15 cellular contexts compared by ENCODE assay signal in the genomic region with DNA sequence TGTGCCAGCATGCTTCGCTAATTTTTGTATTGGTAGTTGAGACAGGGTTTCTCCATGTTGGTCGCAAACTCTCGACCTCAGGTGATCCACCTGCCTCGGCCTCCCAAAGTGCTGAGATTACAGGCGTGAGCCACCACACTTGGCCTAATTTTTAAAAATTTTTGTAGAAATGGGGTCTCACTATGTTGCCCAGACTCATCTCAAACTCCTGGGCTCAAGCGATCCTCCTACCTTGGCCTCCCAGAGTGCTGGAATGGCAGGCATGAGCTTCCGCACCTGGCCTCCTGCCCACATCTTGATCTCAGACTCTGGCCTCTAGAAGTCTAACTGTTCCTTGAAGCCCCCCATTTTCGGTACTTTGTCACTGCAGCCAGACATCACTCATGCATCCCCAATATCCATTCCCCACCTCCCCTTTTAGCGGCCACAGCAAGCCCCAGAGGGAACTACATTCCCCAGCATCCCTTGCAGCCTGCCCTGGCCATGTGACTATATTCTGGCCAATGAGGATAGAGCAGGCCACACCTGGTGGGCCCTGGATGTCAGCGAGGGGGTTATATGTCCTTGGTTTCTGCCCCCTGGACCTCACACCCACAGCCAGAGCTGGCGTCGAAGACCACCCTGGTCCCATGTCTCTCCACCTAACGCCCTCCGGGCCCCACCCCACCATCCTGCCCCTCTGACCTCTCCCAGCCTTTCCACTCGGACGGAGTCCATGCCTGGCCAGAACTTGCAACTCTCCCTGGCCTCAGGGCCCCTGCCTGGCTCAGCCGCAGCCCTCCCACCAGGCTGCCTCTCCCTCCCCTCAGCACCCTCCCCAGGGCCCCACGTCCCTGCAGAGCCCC. TPM values are rescaled to one million over a fixed set of nuclear protein-coding genes. Genes with fewer than 3 reads are reported as not detected.
DNase-seq lines count a peak whose midpoint lies in the region; ATAC-seq, FAIRE-seq and TF ChIP-seq lines count a peak whose summit lies in the region.
"Had no signal": no experiment of that assay in that cellular context is flagged by ENCODE, and none has a peak within 500 bp of the region (broad histone marks: within the 10 kb centered on the region; RNA-seq: fewer than 3 reads in every experiment).

No MANE protein-coding gene starts in this region.

- no peak overlapping the region for H3K4me2 ChIP-seq in DND-41 (ENCODE audit: insufficient read depth, low read length)

- FAIRE-seq in H54 (lab: Jason Lieb, UNC) = no peak
- FAIRE-seq: GM19239 had no signal

- H3K9ac ChIP-seq in DND-41 (ENCODE audit: low read depth, low read length) (no peak overlapping the region), colonic mucosa (ENCODE audit: low read depth in 2 of 2, low read length in 2 of 2) (no peak overlapping the region)

- H3K4me1 ChIP-seq in DND-41 (ENCODE audit: insufficient read depth, low read length) (no peaks in the 10 kb centered on the region), colonic mucosa (no peaks in the 10 kb centered on the region)
- H3K4me1 ChIP-seq: gastroesophageal sphincter had no signal

- no peaks in the 10 kb centered on the region for H4K20me1 ChIP-seq in DND-41 (ENCODE audit: insufficient read depth, low read length)

- H3K27ac ChIP-seq in DND-41 (ENCODE audit: low read length) (no peak overlapping the region), colonic mucosa (no peak overlapping the region)
- H3K27ac ChIP-seq: gastroesophageal sphincter, suprapubic skin had no signal

- H3K79me2 ChIP-seq in DND-41 (ENCODE audit: insufficient read depth, low read length) = no peaks in the 10 kb centered on the region

- H3K4me3 ChIP-seq in DND-41 (ENCODE audit: low read depth in 1 of 2, low read length in 2 of 2) (no peak overlapping the region), colonic mucosa (no peak overlapping the region)
- H3K4me3 ChIP-seq: gastroesophageal sphincter, suprapubic skin had no signal

- H3K27me3 ChIP-seq in DND-41 (ENCODE audit: insufficient read depth, low read length, poor library complexity) (peaks cover 10% of the 10 kb centered on the region), colonic mucosa (peaks cover 4% of the 10 kb centered on the region)

- no peak overlapping the region for H2AFZ ChIP-seq in DND-41 (ENCODE audit: low read depth, low read length)

- peak; percentile 55; the same call in 1 of the 3 replicates for ATAC-seq in DND-41 (ENCODE audit: insufficient read depth, low read depth)
- peak; percentile 70 for ATAC-seq in SK-N-SH treated with all-trans-retinoic acid at 6 μM for 48 hours
- ATAC-seq in left lobe of liver = peak; percentile 35
- no peak for ATAC-seq in GM21526 (IDR thresholded peaks at IDR 0.05; ENCODE audit: low FRiP score, unreplicated experiment)
- no peak for ATAC-seq in GM18519 (IDR thresholded peaks at IDR 0.05; ENCODE audit: low FRiP score, unreplicated experiment)
- ATAC-seq: gastroesophageal sphincter, left colon had no signal

- H3K36me3 ChIP-seq in DND-41 (ENCODE audit: insufficient read depth, low read length) (no peaks in the 10 kb centered on the region), colonic mucosa (no peaks in the 10 kb centered on the region)
- H3K36me3 ChIP-seq: gastroesophageal sphincter, suprapubic skin had no signal

- DNase-seq in DND-41 (no peak), H54 (ENCODE audit: insufficient read length, low spot score) (peak; percentile 84), left lobe of liver (ENCODE audit: low spot score) (no peak), colonic mucosa (no peak)
- DNase-seq: activated CD4-positive, alpha-beta T cell treated with anti-CD3 and anti-CD28 coated beads for 48 hours; effector memory CD4-positive, alpha-beta T cell; Kasumi-1; left colon; NCI-H510A had no signal

- no peak for TF ChIP-seq CTCF in DND-41 (IDR thresholded peaks at IDR 0.05; ENCODE audit: borderline replicate concordance, extremely low read depth, low read length, poor library complexity, severe bottlenecking)
- TF ChIP-seq CTCF in colonic mucosa (IDR thresholded peaks at IDR 0.05) = no peak

- H3K9me3 ChIP-seq in DND-41 (ENCODE audit: insufficient read depth, low read length, severe bottlenecking) (no peaks in the 10 kb centered on the region), colonic mucosa (no peaks in the 10 kb centered on the region)
- H3K9me3 ChIP-seq: gastroesophageal sphincter, suprapubic skin had no signal

- no peak for TF ChIP-seq POLR2A in H54 (IDR thresholded peaks at IDR 0.05; ENCODE audit: low read depth, low read length)

- intact Hi-C loops in colonic mucosa (cut with DNase I) = no loop called here

TF ChIP-seq in SK-N-SH treated with all-trans-retinoic acid at 6 μM for 48 hours, 23 proteins besides CTCF, POLR2A, EP300 and RAD21:
- TF ChIP-seq, protein P1, sequence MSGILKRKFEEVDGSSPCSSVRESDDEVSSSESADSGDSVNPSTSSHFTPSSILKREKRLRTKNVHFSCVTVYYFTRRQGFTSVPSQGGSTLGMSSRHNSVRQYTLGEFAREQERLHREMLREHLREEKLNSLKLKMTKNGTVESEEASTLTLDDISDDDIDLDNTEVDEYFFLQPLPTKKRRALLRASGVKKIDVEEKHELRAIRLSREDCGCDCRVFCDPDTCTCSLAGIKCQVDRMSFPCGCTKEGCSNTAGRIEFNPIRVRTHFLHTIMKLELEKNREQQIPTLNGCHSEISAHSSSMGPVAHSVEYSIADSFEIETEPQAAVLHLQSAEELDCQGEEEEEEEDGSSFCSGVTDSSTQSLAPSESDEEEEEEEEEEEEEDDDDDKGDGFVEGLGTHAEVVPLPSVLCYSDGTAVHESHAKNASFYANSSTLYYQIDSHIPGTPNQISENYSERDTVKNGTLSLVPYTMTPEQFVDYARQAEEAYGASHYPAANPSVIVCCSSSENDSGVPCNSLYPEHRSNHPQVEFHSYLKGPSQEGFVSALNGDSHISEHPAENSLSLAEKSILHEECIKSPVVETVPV (CRISPR knock-in tag; IDR thresholded peaks at IDR 0.05) = no peak
- TF ChIP-seq ZFP3 (CRISPR knock-in tag; IDR thresholded peaks at IDR 0.05) (no peak), BACH2 (CRISPR knock-in tag; IDR thresholded peaks at IDR 0.05; ENCODE audit: borderline replicate concordance) (no peak), ZNF8 (CRISPR knock-in tag; IDR thresholded peaks at IDR 0.05) (no peak), CSDC2 (CRISPR knock-in tag; IDR thresholded peaks at IDR 0.05) (no peak), PATZ1 (CRISPR knock-in tag; IDR thresholded peaks at IDR 0.05; ENCODE audit: borderline replicate concordance) (no peak), SNAI2 (CRISPR knock-in tag; IDR thresholded peaks at IDR 0.05) (no peak), RARB (CRISPR knock-in tag; IDR thresholded peaks at IDR 0.05) (no peak), TOX (CRISPR knock-in tag; IDR thresholded peaks at IDR 0.05; ENCODE audit: borderline replicate concordance) (no peak), OSR1 (CRISPR knock-in tag; IDR thresholded peaks at IDR 0.05) (no peak), PPARA (CRISPR knock-in tag; IDR thresholded peaks at IDR 0.05; ENCODE audit: borderline replicate concordance) (no peak), ESRRG (CRISPR knock-in tag; IDR thresholded peaks at IDR 0.05) (no peak), ZFP30 (CRISPR knock-in tag; IDR thresholded peaks at IDR 0.05) (no peak)

RNA-seq across cellular contexts. Expression of gene MICALL2, which starts 33.8 kb away (rescaled TPM):
- 18.0 TPM for total RNA-seq in left lobe of liver
- total RNA-seq in colonic mucosa = 100 to 1,000 TPM in 1 of 2 donors, 10 to 100 TPM in 1; 62.8 to 117 TPM

Comparison
In these comparisons a context has a peak if more than half of its experiments do, and no peak if none do; other contexts are left out.
1. ATAC-seq: peak in DND-41 (single experiment), SK-N-SH treated with all-trans-retinoic acid at 6 μM for 48 hours (single experiment) and left lobe of liver (single experiment); none in GM21526 (single experiment) and GM18519 (single experiment).